Comparison of ENCODE assay signal across 8 cellular contexts in the genomic region with DNA sequence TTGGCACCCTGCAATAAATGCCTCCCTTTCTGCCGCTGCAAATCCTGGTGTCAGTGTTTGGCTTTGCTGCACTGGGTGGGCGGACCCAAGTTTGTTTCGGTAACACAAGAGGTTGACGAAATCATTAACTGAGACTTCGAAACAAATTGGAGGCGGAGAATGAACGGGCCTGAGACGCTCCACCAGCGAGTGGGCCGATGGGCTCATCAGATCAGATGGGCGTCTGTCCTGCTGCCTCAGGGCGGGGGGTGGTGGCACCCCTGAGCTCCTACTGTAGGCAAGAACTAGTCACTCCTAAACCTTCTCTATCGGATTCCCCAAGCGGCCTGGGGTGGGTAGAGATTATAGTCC. TPM values are rescaled to one million over a fixed set of nuclear protein-coding genes. Genes with fewer than 3 reads are reported as not detected.
DNase-seq lines count a peak whose midpoint lies in the region; ATAC-seq and TF ChIP-seq lines count a peak whose summit lies in the region.

No MANE protein-coding gene starts in this region.

- no peaks in the 10 kb centered on the region for H3K36me3 Mint-ChIP-seq in IgD-negative memory B cell

- no peaks in the 10 kb centered on the region for H3K79me2 ChIP-seq in DND-41 (ENCODE audit: insufficient read depth, low read length)

- peaks cover 3 to 9% (median 3%) of the 10 kb centered on the region in 3 donors for H3K4me1 Mint-ChIP-seq in IgD-negative memory B cell

- DNase-seq in DND-41 (no peak), cardiac fibroblast (ENCODE audit: low read depth in 2 of 2) (peak; percentile 62 to 78), left kidney (ENCODE audit: low read depth, low spot score) (peak; percentile 75), cortex of kidney (lab: John Stamatoyannopoulos, UW) (no peak), T-helper 9 cell (no peak), SW480 (ENCODE audit: low spot score) (no peak)

- no peak for TF ChIP-seq CTCF in DND-41 (IDR thresholded peaks at IDR 0.05; ENCODE audit: borderline replicate concordance, extremely low read depth, low read length, poor library complexity, severe bottlenecking)
- TF ChIP-seq CTCF in cardiac fibroblast (IDR thresholded peaks at IDR 0.05; ENCODE audit: low read depth, low read length) = no peak

- no peaks in the 10 kb centered on the region for H3K36me3 ChIP-seq in DND-41 (ENCODE audit: insufficient read depth, low read length)
- H3K36me3 ChIP-seq in subcutaneous abdominal adipose tissue (ENCODE audit: control insufficient read depth in 5 of 5, insufficient read depth in 5 of 5, low read length in 5 of 5) = no peaks in the 10 kb centered on the region

- H3K4me1 ChIP-seq in DND-41 (ENCODE audit: insufficient read depth, low read length) = peaks cover 26% of the 10 kb centered on the region
- H3K4me1 ChIP-seq in subcutaneous abdominal adipose tissue (ENCODE audit: control insufficient read depth in 5 of 5, insufficient read depth in 5 of 5, low read length in 5 of 5) = peaks cover 0 to 25% (median 19%) of the 10 kb centered on the region in 5 donors

- no peaks in the 10 kb centered on the region for H3K9me3 ChIP-seq in DND-41 (ENCODE audit: insufficient read depth, low read length, severe bottlenecking)
- peaks cover 0 to 6% (median 0%) of the 10 kb centered on the region in 5 donors for H3K9me3 ChIP-seq in subcutaneous abdominal adipose tissue (ENCODE audit: control insufficient read depth in 5 of 5, low read length in 5 of 5)

- peak overlapping the region; percentile 41 to 94 (median 59) for H3K27ac Mint-ChIP-seq in IgD-negative memory B cell

- H3K4me3 ChIP-seq in DND-41 (ENCODE audit: low read depth in 1 of 2, low read length in 2 of 2) (peak overlapping the region in 1 of 2 experiments; percentile 84; a peak in 2 of 4 replicates), cardiac fibroblast (replicated peaks in 1 of 2; ENCODE audit: low read depth in 2 of 2, low read length in 2 of 2) (peak overlapping the region; percentile 47 to 66), subcutaneous abdominal adipose tissue (ENCODE audit: low read depth in 1 of 5, low read length in 5 of 5) (peak overlapping the region; percentile 68 to 75 (median 70))

- H3K27me3 ChIP-seq in DND-41 (ENCODE audit: insufficient read depth, low read length, poor library complexity) = no peaks in the 10 kb centered on the region
- H3K27me3 ChIP-seq in subcutaneous abdominal adipose tissue (ENCODE audit: control insufficient read depth in 5 of 5, insufficient read depth in 4 of 5, low read length in 5 of 5) = peaks cover 0 to 4% (median 0%) of the 10 kb centered on the region in 5 donors

- H3K9ac ChIP-seq in DND-41 (ENCODE audit: low read depth, low read length) = peak overlapping the region; percentile 77
- peak overlapping the region in 4 of 5 donors; percentile 70 to 87 (median 85) for H3K9ac ChIP-seq in subcutaneous abdominal adipose tissue (ENCODE audit: low read length in 5 of 5)

- H2AFZ ChIP-seq in DND-41 (ENCODE audit: low read depth, low read length) = peak overlapping the region; percentile 91

- no peaks in the 10 kb centered on the region; the same call in 1 of the 2 replicates for H4K20me1 ChIP-seq in DND-41 (ENCODE audit: insufficient read depth, low read length)

- H3K4me3 Mint-ChIP-seq in IgD-negative memory B cell = peak overlapping the region; percentile 82 to 99 (median 90)

- ATAC-seq in DND-41 (ENCODE audit: insufficient read depth, low read depth) = no peak

- peak overlapping the region; percentile 84 for H3K4me2 ChIP-seq in DND-41 (ENCODE audit: insufficient read depth, low read length)

- peaks cover 4% of the 10 kb centered on the region for H3K27me3 Mint-ChIP-seq in IgD-negative memory B cell

- 0 out of 2 replicates have a peak overlapping the region, but pooled peaks have one; percentile 77 for H3K27ac ChIP-seq in DND-41 (ENCODE audit: low read length)
- H3K27ac ChIP-seq in subcutaneous abdominal adipose tissue (ENCODE audit: low read depth, low read length) = peak overlapping the region; percentile 79

- H3K9me3 Mint-ChIP-seq in IgD-negative memory B cell = peaks cover 0 to 6% (median 0%) of the 10 kb centered on the region in 3 donors

RNA-seq across cellular contexts. Expression of a gene that starts 0.9 kb away (rescaled TPM):
- 1.1 TPM for polyA plus RNA-seq in IgD-negative memory B cell

RNA-seq across cellular contexts. Expression of a gene that starts 31.7 kb away (rescaled TPM):
- polyA plus RNA-seq in IgD-negative memory B cell = not detected

RNA-seq across cellular contexts. Expression of a gene that starts 36.8 kb away (rescaled TPM):
- polyA plus RNA-seq in IgD-negative memory B cell = not detected

Comparison
In these comparisons a context has a peak if more than half of its experiments do, and no peak if none do; other contexts are left out.
1. DNase-seq: peak in cardiac fibroblast (2 of 2) and left kidney (single experiment); none in DND-41 (single experiment), cortex of kidney (single experiment), T-helper 9 cell (single experiment) and SW480 (single experiment).